Comparison of ENCODE assay signal across 8 cellular contexts in genomic region chr22:36775966-36776669, GRCh38. TPM values are rescaled to one million over a fixed set of nuclear protein-coding genes. Genes with fewer than 3 reads are reported as not detected.
DNase-seq lines count a peak whose midpoint lies in the region; ATAC-seq and TF ChIP-seq lines count a peak whose summit lies in the region.

Gene IFT27, minus strand, starts transcription at chr22:36776119. Its CDS starts 412 bp downstream, at chr22:36775707.

- intact Hi-C loops in CD4-positive, alpha-beta T cell (cut with DNase I, micrococcal nuclease), result loop anchor here (1.0 to 10.0 kb wide), 5 partner anchors 80 to 1519 kb away; partner anchors contain the start of genes EIF3D (in 1 of the 2), HMGXB4 (in 1 of the 2) and KCTD17 (in 1 of the 2)

- H3K4me3 Mint-ChIP-seq in CD4-positive, alpha-beta T cell, result peak within 1 kb of the TSS; percentile 92

- H3K9me3 Mint-ChIP-seq in CD4-positive, alpha-beta T cell, result no peaks in the 10 kb centered on the region

- H3K27ac ChIP-seq in CD4-positive, alpha-beta T cell (ENCODE audit: low read depth, low read length), result peak within 1 kb of the TSS; percentile 84

- no peaks in the 10 kb centered on the region for H3K36me3 Mint-ChIP-seq in CD4-positive, alpha-beta T cell (ENCODE audit: low read depth)

- peak; percentile 86 for ATAC-seq in CD4-positive, alpha-beta T cell (ENCODE audit: poor library complexity)
- ATAC-seq in GM19463 (IDR thresholded peaks at IDR 0.05; ENCODE audit: unreplicated experiment), result peak; percentile 92

- CTCF ChIA-PET in CD4-positive, alpha-beta T cell (lab: Charles Lee), result interaction anchor here (1.1 to 2.9 kb wide), 5 partner anchors 12 to 202 kb away, joined by 3 to 30 read pairs (median 10); no protein-coding TSS in a partner anchor
- CTCF ChIA-PET in activated CD8-positive, alpha-beta memory T cell treated with anti-CD3 and anti-CD28 coated beads for 36 hours (lab: Charles Lee), result interaction anchor here (1.3 to 2.7 kb wide), 6 partner anchors 11 to 201 kb away, joined by 4 to 15 read pairs (median 5); no protein-coding TSS in a partner anchor

- no peaks in the 10 kb centered on the region for H3K27me3 ChIP-seq in CD4-positive, alpha-beta T cell (ENCODE audit: control insufficient read depth, insufficient read depth, low read length)

- H3K4me1 Mint-ChIP-seq in CD4-positive, alpha-beta T cell (ENCODE audit: low read depth), result peaks cover 29% of the 10 kb centered on the region

- H3K9me3 ChIP-seq in CD4-positive, alpha-beta T cell (ENCODE audit: control insufficient read depth, low read length), result no peaks in the 10 kb centered on the region

- POLR2A ChIA-PET in CD4-positive, alpha-beta T cell (lab: Charles Lee), result interaction anchor here (0.5 to 2.3 kb wide), 27 partner anchors 11 to 882 kb away, joined by 3 to 21 read pairs (median 4); partner anchors contain the start of genes APOL2, EIF3D, KCTD17 and PDXP
- POLR2A ChIA-PET in activated CD8-positive, alpha-beta memory T cell treated with anti-CD3 and anti-CD28 coated beads for 36 hours (lab: Charles Lee), result interaction anchor here (0.5 to 1.0 kb wide), 7 partner anchors 85 to 468 kb away, joined by 3 to 5 read pairs (median 4); partner anchors contain the start of genes EIF3D, NCF4 and RAC2

- TF ChIP-seq CTCF in CD4-positive, alpha-beta T cell (IDR thresholded peaks at IDR 0.05), result no peak

- H3K27me3 Mint-ChIP-seq in CD4-positive, alpha-beta T cell, result no peaks in the 10 kb centered on the region

- peak within 1 kb of the TSS; percentile 93 for H3K27ac Mint-ChIP-seq in CD4-positive, alpha-beta T cell

- peak; percentile 88 to 97 (median 92) for DNase-seq in CD4-positive, alpha-beta T cell
- DNase-seq in HPDE6-E6E7 (ENCODE audit: extremely low spot score) (peak; percentile 99), NOMO-1 (lab: John Stamatoyannopoulos, UW; ENCODE audit: unreplicated experiment in 2 of 2) (peak; percentile 100), lung microvascular endothelial cell (ENCODE audit: low read depth in 2 of 2) (peak; percentile 100)
- DNase-seq in effector CD8-positive, alpha-beta T cell (lab: John Stamatoyannopoulos, UW), result peak; percentile 95
- DNase-seq in stimulated activated CD4-positive, alpha-beta T cell treated with anti-CD3 and anti-CD28 coated beads, TNF-alpha, amount 100 ng/mL, for 48 hours (ENCODE audit: low read depth in 3 of 3), result peak; percentile 93 to 97 (median 94)

RNA-seq across cellular contexts. Expression of gene IFT27, which starts in this region (rescaled TPM):
- 10 to 100 TPM; 10.2 to 10.9 TPM for total RNA-seq in CD4-positive, alpha-beta T cell
- total RNA-seq in activated CD8-positive, alpha-beta memory T cell treated with anti-CD3 and anti-CD28 coated beads for 36 hours, result 10 to 100 TPM; 26.1 to 28.7 TPM
- 10.0 and 12.9 TPM in 2 replicates for total RNA-seq in lung microvascular endothelial cell

Comparison
In these comparisons a context has a peak if more than half of its experiments do, and no peak if none do; other contexts are left out.
1. Peak in every context shown above with its lines: DNase-seq, ATAC-seq and H3K27ac ChIP-seq.